14 cellular contexts compared by ENCODE assay signal in genomic region chr7:66609176-66609575, GRCh38.
"Had no signal": no experiment of that assay in that cellular context is flagged by ENCODE, and none has a peak within 500 bp of the region (broad histone marks: within the 10 kb centered on the region; RNA-seq: fewer than 3 reads in every experiment).

No MANE protein-coding gene starts in this region.

- H3K9me3 ChIP-seq: esophagus squamous epithelium, suprapubic skin, transverse colon had no signal

- H3K27me3 ChIP-seq: cardiac muscle cell, esophagus squamous epithelium, suprapubic skin, transverse colon had no signal

- ATAC-seq: activated CD8-positive, alpha-beta memory T cell treated with anti-CD3 and anti-CD28 coated beads, Interleukin-2, amount 10 ng/mL, durations not matched to agents 7 days and 5 days; effector memory CD8-positive, alpha-beta T cell; stimulated activated naive CD8-positive, alpha-beta T cell treated with anti-CD3 and anti-CD28 coated beads, Interleukin-15, Interleukin-2, amounts not matched to agents 100 U/mL and 50 U/mL, for 24 hours; WTC11 had no signal

- H3K27ac ChIP-seq: cardiac muscle cell, esophagus squamous epithelium, suprapubic skin, transverse colon had no signal

- H3K36me3 ChIP-seq: cardiac muscle cell, esophagus squamous epithelium, suprapubic skin, transverse colon had no signal

- H3K4me1 ChIP-seq: esophagus squamous epithelium, suprapubic skin, transverse colon had no signal

- DNase-seq: activated CD4-positive, alpha-beta memory T cell treated with anti-CD3 and anti-CD28 coated beads, Interleukin-2, amount 10 ng/mL, durations not matched to agents 7 days and 5 days; activated CD4-positive, alpha-beta T cell treated with anti-CD3 and anti-CD28 coated beads for 4 hours; activated CD8-positive, alpha-beta memory T cell treated with anti-CD3 and anti-CD28 coated beads, Interleukin-2, amount 10 ng/mL, durations not matched to agents 7 days and 5 days; amygdala; dermis blood vessel endothelial cell; effector memory CD8-positive, alpha-beta T cell; esophagus squamous epithelium; naive B cell; stimulated activated CD4-positive, alpha-beta T cell treated with anti-CD3 and anti-CD28 coated beads, Interleukin-2, amount 100 ng/mL, for 24 hours; stimulated activated naive CD8-positive, alpha-beta T cell treated with anti-CD3 and anti-CD28 coated beads, Interleukin-15, Interleukin-2, amounts not matched to agents 100 U/mL and 50 U/mL, for 24 hours; transverse colon had no signal

- H3K4me3 ChIP-seq: cardiac muscle cell, esophagus squamous epithelium, suprapubic skin, transverse colon had no signal
